In the genomic region with DNA sequence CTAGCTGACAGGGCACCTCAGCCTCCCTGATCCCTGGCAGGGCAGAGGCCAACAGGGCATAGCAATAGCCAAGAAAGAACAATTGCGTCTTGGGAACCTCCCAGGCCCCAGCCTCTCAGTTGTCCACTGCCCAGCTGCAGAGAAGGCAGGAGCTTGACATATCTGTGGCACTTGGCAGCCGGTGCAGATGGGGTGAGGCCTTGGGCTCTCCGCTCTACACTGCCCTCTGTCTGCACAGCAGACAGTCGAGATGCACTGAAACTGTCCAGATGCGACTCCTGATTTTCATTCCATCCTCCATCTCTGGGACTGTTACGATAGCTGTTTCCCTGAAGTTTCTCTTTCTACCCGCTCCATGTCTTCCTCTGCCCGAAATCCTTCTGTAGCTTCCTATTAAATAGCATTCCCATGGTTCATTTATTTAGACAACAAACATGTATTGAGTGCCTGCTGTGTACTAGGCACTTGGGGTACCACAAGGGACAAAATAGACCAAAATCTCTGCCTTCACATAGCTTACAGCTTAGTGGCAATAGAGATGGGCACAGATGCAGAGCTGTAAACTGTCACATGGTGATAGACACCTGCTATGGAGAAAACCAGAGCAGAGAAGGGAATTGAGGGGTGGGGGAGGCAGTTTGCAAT, we compare ENCODE assay signal across 8 cellular contexts. TPM values are rescaled to one million over a fixed set of nuclear protein-coding genes. Genes with fewer than 3 reads are reported as not detected.
DNase-seq lines count a peak whose midpoint lies in the region; ATAC-seq, FAIRE-seq and TF ChIP-seq lines count a peak whose summit lies in the region.

No MANE protein-coding gene starts in this region.

- H3K27ac ChIP-seq in GM23338 (ENCODE audit: low read depth), result peak overlapping the region; percentile 76; the same call in 1 of the 2 replicates
- H3K27ac ChIP-seq in heart right ventricle, result peak overlapping the region in 1 of 10 donors; percentile 48
- no peak overlapping the region for H3K27ac ChIP-seq in ovary

- TF ChIP-seq EP300 in ovary (IDR thresholded peaks at IDR 0.05), result no peak

- H3K4me3 ChIP-seq in GM23338, result no peak overlapping the region
- H3K4me3 ChIP-seq in heart right ventricle, result no peak overlapping the region
- H3K4me3 ChIP-seq in skeletal muscle satellite cell (ENCODE audit: low read length), result no peak overlapping the region
- no peak overlapping the region for H3K4me3 ChIP-seq in ovary

- FAIRE-seq in RCC 7860 (lab: Jason Lieb, UNC), result no peak

- no peaks in the 10 kb centered on the region for H3K9me3 ChIP-seq in heart right ventricle
- H3K9me3 ChIP-seq in skeletal muscle satellite cell (replicated peaks; ENCODE audit: low read length), result no peaks in the 10 kb centered on the region
- no peaks in the 10 kb centered on the region for H3K9me3 ChIP-seq in ovary

- DNase-seq in Ammon's horn (ENCODE audit: low spot score), result peak; percentile 88
- peak; percentile 67 for DNase-seq in GM23338 (ENCODE audit: low spot score)
- peak; percentile 35 for DNase-seq in RCC 7860 (ENCODE audit: low spot score)
- peak; percentile 49 to 57 for DNase-seq in heart right ventricle
- DNase-seq in ovary, result no peak

- H4K20me1 ChIP-seq in GM23338 (replicated peaks; ENCODE audit: insufficient read depth), result peaks cover 42% of the 10 kb centered on the region

- H3K4me1 Mint-ChIP-seq in GM23338, result peaks cover 22% of the 10 kb centered on the region
- peaks cover 53% of the 10 kb centered on the region for H3K4me1 Mint-ChIP-seq in activated naive CD8-positive, alpha-beta T cell (ENCODE audit: low read depth)

- H3K27me3 Mint-ChIP-seq in GM23338 (ENCODE audit: insufficient read depth, low read depth, poor library complexity), result peaks cover 24% of the 10 kb centered on the region
- H3K27me3 Mint-ChIP-seq in activated naive CD8-positive, alpha-beta T cell, result no peaks in the 10 kb centered on the region

- H3K36me3 ChIP-seq in GM23338 (ENCODE audit: insufficient read depth) (peaks cover 4% of the 10 kb centered on the region; the same call in 1 of the 2 replicates), heart right ventricle (peaks cover 0 to 48% (median 6%) of the 10 kb centered on the region in 9 donors), skeletal muscle satellite cell (ENCODE audit: insufficient read depth, low read length) (peaks cover 17% of the 10 kb centered on the region), ovary (no peaks in the 10 kb centered on the region)

- H3K27ac Mint-ChIP-seq in GM23338, result no peak overlapping the region; the same call in 1 of the 2 replicates
- peak overlapping the region; percentile 37 for H3K27ac Mint-ChIP-seq in activated naive CD8-positive, alpha-beta T cell

- H3K4me1 ChIP-seq in GM23338 (ENCODE audit: insufficient read depth) (peaks cover 17% of the 10 kb centered on the region), heart right ventricle (peaks cover 0 to 35% (median 23%) of the 10 kb centered on the region in 9 donors), skeletal muscle satellite cell (ENCODE audit: control insufficient read depth, insufficient read depth, low read length) (no peaks in the 10 kb centered on the region), ovary (ENCODE audit: insufficient read depth) (no peaks in the 10 kb centered on the region)

- H3K36me3 Mint-ChIP-seq in GM23338 (ENCODE audit: low read depth), result peaks cover 42% of the 10 kb centered on the region
- no peaks in the 10 kb centered on the region for H3K36me3 Mint-ChIP-seq in activated naive CD8-positive, alpha-beta T cell

- H3K9ac ChIP-seq in skeletal muscle satellite cell (ENCODE audit: low read depth, low read length), result no peak overlapping the region

- no peak for TF ChIP-seq POLR2A in ovary (IDR thresholded peaks at IDR 0.05)

- H3K9me2 ChIP-seq in GM23338 (ENCODE audit: insufficient read depth), result no peaks in the 10 kb centered on the region

- H3F3A ChIP-seq in GM23338 (replicated peaks; ENCODE audit: low read depth), result peaks cover 18% of the 10 kb centered on the region

- intact Hi-C loops in heart right ventricle (cut with DNase I) (no loop called here), ovary (cut with DNase I) (loop anchor here in 2 of 4 donors (10.0 kb wide), 2 partner anchors 226 to 296 kb away; partner anchors contain the start of genes MOSMO (in 1 of the 2) and PDZD9 (in 1 of the 2))

- peaks cover 9% of the 10 kb centered on the region; the same call in 1 of the 3 replicates for H3K9me3 Mint-ChIP-seq in GM23338
- H3K9me3 Mint-ChIP-seq in activated naive CD8-positive, alpha-beta T cell (ENCODE audit: low read depth), result no peaks in the 10 kb centered on the region

- no peak overlapping the region; the same call in 2 of the 3 replicates for H3K4me3 Mint-ChIP-seq in GM23338
- peak overlapping the region; percentile 64 for H3K4me3 Mint-ChIP-seq in activated naive CD8-positive, alpha-beta T cell

- TF ChIP-seq CTCF in GM23338 (conservative IDR thresholded peaks at IDR 0.05; ENCODE audit: low read depth in 2 of 2) (peak; percentile 66 to 81), heart right ventricle (IDR thresholded peaks at IDR 0.05) (peak; percentile 38 to 77 (median 64)), ovary (IDR thresholded peaks at IDR 0.05) (no peak)

- H3K79me2 ChIP-seq in GM23338 (replicated peaks; ENCODE audit: insufficient read depth), result peaks cover 76% of the 10 kb centered on the region

- H3K4me2 ChIP-seq in GM23338 (no peak overlapping the region), skeletal muscle satellite cell (ENCODE audit: low read length) (peak overlapping the region; percentile 2)

- H2AFZ ChIP-seq in GM23338, result no peak overlapping the region

- ATAC-seq in GM23338, result peak; percentile 9
- peak in 3 of 8 donors; percentile 22 to 28 (median 25) for ATAC-seq in heart right ventricle
- ATAC-seq in HG03039 (IDR thresholded peaks at IDR 0.05; ENCODE audit: unreplicated experiment), result no peak

- H3K27me3 ChIP-seq in GM23338 (ENCODE audit: insufficient read depth) (no peaks in the 10 kb centered on the region), heart right ventricle (no peaks in the 10 kb centered on the region), skeletal muscle satellite cell (ENCODE audit: control insufficient read depth, insufficient read depth, low read length) (no peaks in the 10 kb centered on the region), ovary (no peaks in the 10 kb centered on the region)

- WGBS in heart right ventricle, 2 donors, result 40 to 53% methylated on average over 8 of the region's 8 CpGs
- 60 to 67% (median 64%) methylated on average over 8 of the region's 8 CpGs for WGBS in ovary, 3 donors

TF ChIP-seq in GM23338, 12 proteins besides CTCF, POLR2A, EP300 and RAD21 (continues in another document):
- TF ChIP-seq EZH2phosphoT487 (IDR thresholded peaks at IDR 0.05; ENCODE audit: unreplicated experiment), result no peak

RNA-seq across cellular contexts. Expression of gene POLR3E, which starts 3.3 kb away (rescaled TPM):
- total RNA-seq in GM23338 (2014; rRNA removed; shearing (Covaris generic)), result 109 and 141 TPM in 2 replicates
- 62.7 and 64.4 TPM in 2 replicates for polyA plus RNA-seq in GM23338 (2016; fragmentation: Nextera tagmentation; extraction: Ambion mirVana)
- 10 to 100 TPM; 27.8 to 40.7 (median 31.7) TPM for total RNA-seq in heart right ventricle
- polyA plus RNA-seq in heart right ventricle, result 10 to 100 TPM; 22.3 to 23.8 TPM
- total RNA-seq in skeletal muscle satellite cell (2012; rRNA removed), result 29.5 and 34.7 TPM in 2 replicates
- total RNA-seq in ovary, result 10 to 100 TPM; 23.5 to 57.0 (median 40.8) TPM
- polyA plus RNA-seq in ovary, result 10 to 100 TPM; 18.6 to 27.1 TPM

Comparison
In these comparisons a context has a peak if more than half of its experiments do, and no peak if none do; other contexts are left out.
1. DNase-seq: peak in Ammon's horn (single experiment), GM23338 (single experiment), RCC 7860 (single experiment) and heart right ventricle (2 of 2); none in ovary (0 of 5).
2. CTCF ChIP-seq: peak in GM23338 (2 of 2) and heart right ventricle (9 of 9); none in ovary (0 of 3).